1 cellular context compared by ENCODE assay signal in genomic region chr1:42947137-42947536, GRCh38.
TF ChIP-seq lines count a peak whose summit lies in the region.

No MANE protein-coding gene starts in this region.

TF ChIP-seq in WTC11, 78 proteins besides CTCF, POLR2A, EP300 and RAD21 (continued from another document):
- TF ChIP-seq E2F5 (CRISPR knock-in tag; IDR thresholded peaks at IDR 0.05) (no peak), NFYB (CRISPR knock-in tag; conservative IDR thresholded peaks at IDR 0.05; ENCODE audit: low read depth) (no peak), CBFB (CRISPR knock-in tag; IDR thresholded peaks at IDR 0.05; ENCODE audit: low read depth) (no peak), MAX (CRISPR knock-in tag; IDR thresholded peaks at IDR 0.05) (no peak), ATF6 (CRISPR knock-in tag; IDR thresholded peaks at IDR 0.05) (no peak), ATF3 (CRISPR knock-in tag; conservative IDR thresholded peaks at IDR 0.05) (no peak), ATF1 (CRISPR knock-in tag; IDR thresholded peaks at IDR 0.05) (no peak), E2F4 (CRISPR knock-in tag; IDR thresholded peaks at IDR 0.05; ENCODE audit: borderline replicate concordance, low read depth) (no peak), NFE2L1 (CRISPR knock-in tag; IDR thresholded peaks at IDR 0.05) (no peak), GRHL2 (CRISPR knock-in tag; IDR thresholded peaks at IDR 0.05; ENCODE audit: insufficient replicate concordance, severe bottlenecking) (no peak), HMGXB4 (CRISPR knock-in tag; IDR thresholded peaks at IDR 0.05) (no peak), ZNF263 (CRISPR knock-in tag; IDR thresholded peaks at IDR 0.05; ENCODE audit: low read depth) (no peak)
